Comparison of ENCODE assay signal across 16 cellular contexts in genomic region chr3:65500398-65501306, GRCh38.
"Had no signal": no experiment of that assay in that cellular context is flagged by ENCODE, and none has a peak within 500 bp of the region (broad histone marks: within the 10 kb centered on the region; RNA-seq: fewer than 3 reads in every experiment).

No MANE protein-coding gene starts in this region.

- H3K4me3 Mint-ChIP-seq: activated CD4-positive, alpha-beta T cell treated with anti-CD3 and anti-CD28 coated beads, Interleukin-2, amount 10 ng/mL, durations not matched to agents 24 days and 14 days; activated naive CD4-positive, alpha-beta T cell treated with anti-CD3 and anti-CD28 coated beads for 36 hours; activated T-helper 17 cell treated with anti-CD3 and anti-CD28 coated beads, Interleukin-2, amount 50 U/mL, for 72 hours; dendritic cell treated with granulocyte-macrophage colony-stimulating factor and Interleukin-4, amounts not matched to agents 40 ng/mL and 50 ng/mL, for 4 days; effector memory CD8-positive, alpha-beta T cell; naive thymus-derived CD8-positive, alpha-beta T cell; WTC11 had no signal

- H3K27ac ChIP-seq: body of pancreas had no signal

- H3K27me3 Mint-ChIP-seq: activated CD4-positive, alpha-beta T cell treated with anti-CD3 and anti-CD28 coated beads, Interleukin-2, amount 10 ng/mL, durations not matched to agents 24 days and 14 days; activated T-helper 17 cell treated with anti-CD3 and anti-CD28 coated beads, Interleukin-2, amount 50 U/mL, for 72 hours; dendritic cell treated with granulocyte-macrophage colony-stimulating factor and Interleukin-4, amounts not matched to agents 40 ng/mL and 50 ng/mL, for 4 days; effector memory CD8-positive, alpha-beta T cell had no signal

- DNase-seq: activated CD4-positive, alpha-beta T cell treated with anti-CD3 and anti-CD28 coated beads, Interleukin-2, amount 10 ng/mL, durations not matched to agents 24 days and 14 days; activated naive CD4-positive, alpha-beta T cell treated with anti-CD3 and anti-CD28 coated beads for 36 hours; activated T-cell treated with anti-CD3 and anti-CD28 coated beads for 4 hours; body of pancreas; effector memory CD8-positive, alpha-beta T cell; hypothalamus; left cardiac atrium; naive thymus-derived CD8-positive, alpha-beta T cell; nucleus accumbens; stimulated activated CD4-positive, alpha-beta T cell treated with anti-CD3 and anti-CD28 coated beads, Interleukin-2, amount 100 ng/mL, for 48 hours; stimulated activated CD8-positive, alpha-beta memory T cell treated with anti-CD3 and anti-CD28 coated beads, Interleukin-4, amount 100 ng/mL, for 48 hours; stimulated activated naive CD8-positive, alpha-beta T cell treated with anti-CD3 and anti-CD28 coated beads, Interleukin-15, Interleukin-2, amounts not matched to agents 100 U/mL and 50 U/mL, for 24 hours had no signal

- H3K27me3 ChIP-seq: body of pancreas had no signal

- H3K36me3 Mint-ChIP-seq: naive thymus-derived CD8-positive, alpha-beta T cell; WTC11 had no signal

- H3K4me1 ChIP-seq: body of pancreas had no signal

- H3K27ac Mint-ChIP-seq: activated CD4-positive, alpha-beta T cell treated with anti-CD3 and anti-CD28 coated beads, Interleukin-2, amount 10 ng/mL, durations not matched to agents 24 days and 14 days; activated naive CD4-positive, alpha-beta T cell treated with anti-CD3 and anti-CD28 coated beads for 36 hours; activated T-helper 17 cell treated with anti-CD3 and anti-CD28 coated beads, Interleukin-2, amount 50 U/mL, for 72 hours; dendritic cell treated with granulocyte-macrophage colony-stimulating factor and Interleukin-4, amounts not matched to agents 40 ng/mL and 50 ng/mL, for 4 days; effector memory CD8-positive, alpha-beta T cell; naive thymus-derived CD8-positive, alpha-beta T cell; WTC11 had no signal

- H3K9me3 Mint-ChIP-seq: dendritic cell treated with granulocyte-macrophage colony-stimulating factor and Interleukin-4, amounts not matched to agents 40 ng/mL and 50 ng/mL, for 4 days; WTC11 had no signal

- H3K9me3 ChIP-seq: body of pancreas had no signal

- H3K4me1 Mint-ChIP-seq: activated CD4-positive, alpha-beta T cell treated with anti-CD3 and anti-CD28 coated beads, Interleukin-2, amount 10 ng/mL, durations not matched to agents 24 days and 14 days; activated T-helper 17 cell treated with anti-CD3 and anti-CD28 coated beads, Interleukin-2, amount 50 U/mL, for 72 hours; naive thymus-derived CD8-positive, alpha-beta T cell had no signal

- H3K4me3 ChIP-seq: body of pancreas, lung had no signal
